Comparison of ENCODE assay signal across 8 cellular contexts in the genomic region with DNA sequence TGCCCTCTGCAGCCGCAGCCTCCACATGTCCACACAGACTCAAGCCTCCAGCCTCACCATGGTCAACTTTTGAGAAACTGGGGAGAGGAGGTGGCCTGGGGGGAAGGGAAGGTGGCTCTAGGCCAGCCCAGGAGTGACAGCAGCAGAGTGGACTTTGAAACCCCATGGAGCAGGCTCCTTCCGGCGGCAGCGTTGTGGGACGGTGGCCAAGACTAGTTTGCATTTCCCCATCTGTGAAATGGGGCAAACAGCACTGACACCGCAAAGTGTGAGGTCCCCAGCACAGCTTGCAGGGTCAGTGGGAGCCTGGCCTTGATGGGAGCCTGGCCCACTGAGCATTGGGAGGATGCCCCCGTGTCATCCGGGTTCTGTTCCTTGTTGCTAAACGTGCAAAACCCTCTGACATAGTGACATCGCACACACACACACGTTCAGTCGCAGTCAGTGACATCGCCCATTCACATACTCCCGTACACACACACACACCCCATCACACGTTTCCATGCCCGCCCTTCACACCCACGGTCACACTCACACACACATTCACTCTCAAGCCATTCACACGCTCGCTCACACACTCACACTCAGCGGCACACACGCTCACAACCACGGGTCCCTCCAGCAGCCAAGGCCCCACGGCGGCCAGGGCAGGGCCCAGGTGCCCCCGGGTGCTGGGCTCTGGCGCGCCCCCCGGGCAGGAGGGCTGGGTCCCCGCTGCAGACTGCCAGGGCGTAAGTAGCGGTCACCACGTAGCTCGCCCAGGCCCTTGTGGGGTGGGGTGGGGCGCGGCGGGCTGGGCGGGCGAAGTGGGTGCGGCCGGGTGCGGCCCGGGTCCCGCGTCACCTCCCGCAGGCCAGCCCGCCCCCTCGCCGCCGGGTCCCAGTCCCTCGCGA. TPM values are rescaled to one million over a fixed set of nuclear protein-coding genes. Genes with fewer than 3 reads are reported as not detected.
DNase-seq lines count a peak whose midpoint lies in the region; ATAC-seq and TF ChIP-seq lines count a peak whose summit lies in the region.

No MANE protein-coding gene starts in this region.

- peak overlapping the region; percentile 97 for H3K27ac Mint-ChIP-seq in activated CD4-positive, alpha-beta T cell treated with anti-CD3 and anti-CD28 coated beads, Interleukin-2, amount 10 ng/mL, durations not matched to agents 24 days and 14 days

- H3K36me3 ChIP-seq in HUES64 (ENCODE audit: insufficient read depth, low read length): no peaks in the 10 kb centered on the region
- no peaks in the 10 kb centered on the region for H3K36me3 ChIP-seq in muscle layer of colon (ENCODE audit: insufficient read depth, low read length)
- no peaks in the 10 kb centered on the region for H3K36me3 ChIP-seq in tibial nerve

- H3K4me3 ChIP-seq in HUES64 (ENCODE audit: low read length): peak overlapping the region; percentile 99
- peak overlapping the region; percentile 84 to 96 for H3K4me3 ChIP-seq in muscle layer of colon (ENCODE audit: low read depth in 1 of 2, low read length in 2 of 2)
- peak overlapping the region; percentile 67 to 99 (median 93) for H3K4me3 ChIP-seq in tibial nerve

- peak in 1 of 2 donors; percentile 66 for TF ChIP-seq EP300 in tibial nerve (IDR thresholded peaks at IDR 0.05)

- H3K9ac ChIP-seq in HUES64 (ENCODE audit: low read depth, low read length) (peak overlapping the region; percentile 83), muscle layer of colon (ENCODE audit: low read length) (peak overlapping the region; percentile 49)

- H3K4me1 ChIP-seq in HUES64 (ENCODE audit: insufficient read depth, low read length) (peaks cover 19% of the 10 kb centered on the region), muscle layer of colon (ENCODE audit: insufficient read depth, low read length) (peaks cover 47% of the 10 kb centered on the region), tibial nerve (peaks cover 3 to 54% (median 51%) of the 10 kb centered on the region in 4 donors)

- H3K27me3 Mint-ChIP-seq in activated CD4-positive, alpha-beta T cell treated with anti-CD3 and anti-CD28 coated beads, Interleukin-2, amount 10 ng/mL, durations not matched to agents 24 days and 14 days: peaks cover 2% of the 10 kb centered on the region

- TF ChIP-seq CTCF in tibial nerve (IDR thresholded peaks at IDR 0.05): no peak

- H3K27me3 ChIP-seq in HUES64 (ENCODE audit: insufficient read depth, low read length) (no peaks in the 10 kb centered on the region), muscle layer of colon (ENCODE audit: control insufficient read depth in 1 of 2, insufficient read depth in 2 of 2, low read length in 2 of 2) (no peaks in the 10 kb centered on the region), tibial nerve (no peaks in the 10 kb centered on the region)

- DNase-seq in COLO668 (lab: John Stamatoyannopoulos, UW; ENCODE audit: unreplicated experiment) (peak; percentile 57), epithelial cell of prostate (ENCODE audit: low read depth, low spot score) (no peak), tibial nerve (ENCODE audit: low spot score in 2 of 2) (no peak), T1000 (lab: John Stamatoyannopoulos, UW) (no peak)
- no peak for DNase-seq in activated CD4-positive, alpha-beta T cell treated with anti-CD3 and anti-CD28 coated beads, Interleukin-2, amount 10 ng/mL, durations not matched to agents 24 days and 14 days

- ATAC-seq in GM21390 (IDR thresholded peaks at IDR 0.05; ENCODE audit: unreplicated experiment): peak; percentile 28

- intact Hi-C loops in activated CD4-positive, alpha-beta T cell treated with anti-CD3 and anti-CD28 coated beads, Interleukin-2, amount 10 ng/mL, durations not matched to agents 24 days and 14 days (cut with micrococcal nuclease): loop anchor here (1.0 kb wide), 1 partner anchor 33 kb away; no protein-coding TSS in a partner anchor

- H3K36me3 Mint-ChIP-seq in activated CD4-positive, alpha-beta T cell treated with anti-CD3 and anti-CD28 coated beads, Interleukin-2, amount 10 ng/mL, durations not matched to agents 24 days and 14 days (ENCODE audit: low read depth): peaks cover 2% of the 10 kb centered on the region

- 5% methylated on average over 50 of the region's 51 CpGs for WGBS in HUES64
- WGBS in tibial nerve, 2 donors: 2 to 4% methylated on average over 19 to 25 of the region's 51 CpGs

- no peaks in the 10 kb centered on the region for H3K9me3 Mint-ChIP-seq in activated CD4-positive, alpha-beta T cell treated with anti-CD3 and anti-CD28 coated beads, Interleukin-2, amount 10 ng/mL, durations not matched to agents 24 days and 14 days

- TF ChIP-seq POLR2A in tibial nerve (IDR thresholded peaks at IDR 0.05): peak in 1 of 2 donors; percentile 38

- H3K4me3 Mint-ChIP-seq in activated CD4-positive, alpha-beta T cell treated with anti-CD3 and anti-CD28 coated beads, Interleukin-2, amount 10 ng/mL, durations not matched to agents 24 days and 14 days: peak overlapping the region; percentile 95

- peaks cover 13% of the 10 kb centered on the region for H3K4me1 Mint-ChIP-seq in activated CD4-positive, alpha-beta T cell treated with anti-CD3 and anti-CD28 coated beads, Interleukin-2, amount 10 ng/mL, durations not matched to agents 24 days and 14 days

- H3K27ac ChIP-seq in HUES64 (ENCODE audit: low read depth, low read length) (no peak overlapping the region), epithelial cell of prostate (peak overlapping the region; percentile 73), muscle layer of colon (ENCODE audit: low read depth, low read length) (peak overlapping the region; percentile 94), tibial nerve (peak overlapping the region; percentile 83 to 99 (median 96))

- H3K9me3 ChIP-seq in HUES64 (ENCODE audit: insufficient read depth, low read depth, low read length) (no peaks in the 10 kb centered on the region), muscle layer of colon (ENCODE audit: low read length) (no peaks in the 10 kb centered on the region), tibial nerve (no peaks in the 10 kb centered on the region)

RNA-seq across cellular contexts. Expression of gene CYB5R3, which starts 0.6 kb away (rescaled TPM):
- 71.0 TPM for polyA plus RNA-seq in HUES64 (2013, experiment 1 of 2)
- polyA plus RNA-seq in HUES64 (2013, experiment 2 of 2): 89.8 TPM
- total RNA-seq in activated CD4-positive, alpha-beta T cell treated with anti-CD3 and anti-CD28 coated beads, Interleukin-2, amount 10 ng/mL, durations not matched to agents 24 days and 14 days: 76.2 and 77.0 TPM in 2 replicates
- 100 to 1,000 TPM; 134 to 200 (median 176) TPM for total RNA-seq in tibial nerve

RNA-seq across cellular contexts. Expression of gene ATP5MGL, which starts 8.2 kb away (rescaled TPM):
- not detected for polyA plus RNA-seq in HUES64 (2013, experiment 1 of 2)
- not detected for polyA plus RNA-seq in HUES64 (2013, experiment 2 of 2)
- 0.98 and 1.2 TPM in 2 replicates for total RNA-seq in activated CD4-positive, alpha-beta T cell treated with anti-CD3 and anti-CD28 coated beads, Interleukin-2, amount 10 ng/mL, durations not matched to agents 24 days and 14 days
- 1 to 10 TPM in 1 of 4 donors, not detected in 3; 2.7 TPM for total RNA-seq in tibial nerve

RNA-seq across cellular contexts. Expression of gene POLDIP3, which starts 33.9 kb away (rescaled TPM):
- 53.0 TPM for polyA plus RNA-seq in HUES64 (2013, experiment 1 of 2)
- polyA plus RNA-seq in HUES64 (2013, experiment 2 of 2): 51.9 TPM
- 75.4 and 85.3 TPM in 2 replicates for total RNA-seq in activated CD4-positive, alpha-beta T cell treated with anti-CD3 and anti-CD28 coated beads, Interleukin-2, amount 10 ng/mL, durations not matched to agents 24 days and 14 days
- total RNA-seq in tibial nerve: 10 to 100 TPM; 47.4 to 49.2 (median 48.5) TPM
